ENCODE assay signal across 23 cellular contexts in genomic region chr13:104961246-104961645, GRCh38.
DNase-seq lines count a peak whose midpoint lies in the region; ATAC-seq lines count a peak whose summit lies in the region.
"Had no signal": no experiment of that assay in that cellular context is flagged by ENCODE, and none has a peak within 500 bp of the region (broad histone marks: within the 10 kb centered on the region; RNA-seq: fewer than 3 reads in every experiment).

No MANE protein-coding gene starts in this region.

- peak; percentile 64 for DNase-seq in posterior vena cava (ENCODE audit: low spot score)
- DNase-seq: 8988T; ACHN; AML-193; BE2C; C1 segment of cervical spinal cord; Caco-2; Calu3; CD4-positive, alpha-beta memory T cell; CD4-positive, alpha-beta T cell; CD4-positive, CD25-positive, alpha-beta regulatory T cell; CD8-positive, alpha-beta memory T cell; CD8-positive, alpha-beta T cell; COR-L47; DMS 273 treated with DMSO at 0.1 percent for 48 hours; DMS153; DMS53; DMS79; DMS79 treated with DMSO at 0.1 percent for 48 hours; DND-41; EL had no signal

- ATAC-seq in GM19452 (IDR thresholded peaks at IDR 0.05; ENCODE audit: unreplicated experiment), result no peak
- ATAC-seq: A549; CD8-positive, alpha-beta T cell had no signal

- intact Hi-C loops in posterior vena cava (cut with DNase I), result no loop called here
